Comparison of ENCODE assay signal across 8 cellular contexts in genomic region chr22:47090591-47091240, GRCh38.
DNase-seq lines count a peak whose midpoint lies in the region; ATAC-seq and TF ChIP-seq lines count a peak whose summit lies in the region.

No MANE protein-coding gene starts in this region.

- CTCF ChIA-PET in Calu3 (lab: Charles Lee): no interaction called here

- H3K4me3 Mint-ChIP-seq in Calu3 (ENCODE audit: low read depth, unreplicated experiment): peak overlapping the region; percentile 85
- peak overlapping the region; percentile 83 for H3K4me3 Mint-ChIP-seq in T-helper 17 cell
- no peak overlapping the region for H3K4me3 Mint-ChIP-seq in osteocyte (ENCODE audit: unreplicated experiment)

- H3K4me1 Mint-ChIP-seq in Calu3 (ENCODE audit: low read depth, unreplicated experiment) (peaks cover 33% of the 10 kb centered on the region), T-helper 17 cell (peaks cover 29% of the 10 kb centered on the region), osteocyte (ENCODE audit: unreplicated experiment) (peaks cover 12% of the 10 kb centered on the region)

- no TSS peak for BruUV-seq in Calu3 (replicated peaks; lab: Mats Ljungman, UMichigan)

- ATAC-seq in T-helper 17 cell (peak; percentile 70), HG03139 (IDR thresholded peaks at IDR 0.05; ENCODE audit: unreplicated experiment) (no peak)

- H3K27me3 Mint-ChIP-seq in Calu3 (ENCODE audit: unreplicated experiment): no peaks in the 10 kb centered on the region
- no peaks in the 10 kb centered on the region for H3K27me3 Mint-ChIP-seq in T-helper 17 cell
- H3K27me3 Mint-ChIP-seq in osteocyte (ENCODE audit: unreplicated experiment): no peaks in the 10 kb centered on the region

- intact Hi-C loops in Calu3 (cut with micrococcal nuclease; ENCODE audit: unreplicated experiment): no loop called here

- H3K9me3 Mint-ChIP-seq in Calu3 (ENCODE audit: low read depth, unreplicated experiment): peaks cover 8% of the 10 kb centered on the region
- peaks cover 8% of the 10 kb centered on the region for H3K9me3 Mint-ChIP-seq in osteocyte (ENCODE audit: unreplicated experiment)

- TF ChIP-seq CTCF in Calu3 (IDR thresholded peaks at IDR 0.05; ENCODE audit: unreplicated experiment) (no peak), epithelial cell of esophagus (IDR thresholded peaks at IDR 0.05; ENCODE audit: insufficient read depth, low read depth, low read length, missing control alignments) (no peak), osteocyte (IDR thresholded peaks at IDR 0.05) (no peak)

- H3K36me3 Mint-ChIP-seq in Calu3 (ENCODE audit: insufficient read depth, unreplicated experiment) (peaks cover 14% of the 10 kb centered on the region), T-helper 17 cell (ENCODE audit: low read depth) (peaks cover 2% of the 10 kb centered on the region), osteocyte (ENCODE audit: unreplicated experiment) (no peaks in the 10 kb centered on the region)

- peak overlapping the region; percentile 44 for H3K4me3 ChIP-seq in epithelial cell of esophagus (ENCODE audit: low read length)

- H3K27ac Mint-ChIP-seq in Calu3 (ENCODE audit: unreplicated experiment): peak overlapping the region; percentile 71
- H3K27ac Mint-ChIP-seq in T-helper 17 cell: peak overlapping the region; percentile 22
- H3K27ac Mint-ChIP-seq in osteocyte (ENCODE audit: unreplicated experiment): no peak overlapping the region

- H3K9me3 ChIP-seq in T-helper 17 cell (ENCODE audit: control insufficient read depth, low read length, poor library complexity, severe bottlenecking): no peaks in the 10 kb centered on the region

- DNase-seq in Calu3 (no peak), T-helper 17 cell (peak in 2 of 3 donors; percentile 20 to 46), epithelial cell of esophagus (ENCODE audit: low read depth) (peak; percentile 26), osteocyte (ENCODE audit: extremely low spot score, unreplicated experiment) (peak; percentile 73), NCI-H1417 (lab: John Stamatoyannopoulos, UW) (no peak), hippocampal formation (lab: John Stamatoyannopoulos, UW) (no peak), HK-2 (ENCODE audit: unreplicated experiment) (no peak)

Comparison
In these comparisons a context has a peak if more than half of its experiments do, and no peak if none do; other contexts are left out.
1. DNase-seq: peak in T-helper 17 cell (2 of 3), epithelial cell of esophagus (single experiment) and osteocyte (single experiment); none in Calu3 (single experiment), NCI-H1417 (0 of 3), hippocampal formation (0 of 2) and HK-2 (single experiment).